Comparison of ENCODE assay signal across 28 cellular contexts in the genomic region with DNA sequence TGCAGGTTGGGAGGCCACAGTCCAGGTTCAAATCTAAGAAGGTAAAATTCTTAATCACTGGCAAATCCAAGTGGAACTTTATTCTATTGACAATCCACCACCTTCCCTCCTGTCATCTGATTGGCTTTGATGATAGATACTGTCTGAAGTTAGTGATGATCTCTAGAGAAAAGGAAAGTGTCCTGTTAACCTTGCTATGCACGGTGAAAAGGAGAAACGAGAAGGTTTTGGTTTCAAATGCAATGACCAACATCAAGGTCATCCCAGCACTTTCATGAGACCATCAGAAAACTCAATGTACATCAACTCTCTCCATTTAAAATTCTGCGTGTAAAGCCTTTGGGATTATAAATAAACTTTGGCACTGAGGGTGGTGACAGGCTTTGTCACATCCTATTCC.
A peak's percentile ranks its signal among the peaks of the same experiment; 100 is the strongest.
DNase-seq lines count a peak whose midpoint lies in the region; ATAC-seq and TF ChIP-seq lines count a peak whose summit lies in the region.
"Had no signal": no experiment of that assay in that cellular context is flagged by ENCODE, and none has a peak within 500 bp of the region (broad histone marks: within the 10 kb centered on the region; RNA-seq: fewer than 3 reads in every experiment).

No MANE protein-coding gene starts in this region.

- no peaks in the 10 kb centered on the region for H3K27me3 ChIP-seq in thyroid gland
- H3K27me3 ChIP-seq in breast epithelium, result no peaks in the 10 kb centered on the region
- H3K27me3 ChIP-seq: neural progenitor cell had no signal

- TF ChIP-seq POLR2A in thyroid gland (IDR thresholded peaks at IDR 0.05), result no peak
- TF ChIP-seq POLR2A in breast epithelium (IDR thresholded peaks at IDR 0.05), result no peak

- peak; percentile 62 for ATAC-seq in GM18867 (IDR thresholded peaks at IDR 0.05; ENCODE audit: unreplicated experiment)
- ATAC-seq in HG02678 (IDR thresholded peaks at IDR 0.05; ENCODE audit: unreplicated experiment), result peak; percentile 53
- ATAC-seq in HG03565 (IDR thresholded peaks at IDR 0.05; ENCODE audit: unreplicated experiment), result peak; percentile 62
- ATAC-seq: CD8-positive, alpha-beta T cell; left lobe of liver; PC-3; T-cell had no signal

- peaks cover 29 to 31% of the 10 kb centered on the region in 2 donors for H3K4me1 ChIP-seq in thyroid gland
- H3K4me1 ChIP-seq in breast epithelium, result no peaks in the 10 kb centered on the region
- H3K4me1 ChIP-seq: neural progenitor cell, parathyroid adenoma had no signal

- H3K27ac ChIP-seq in thyroid gland (peak overlapping the region; percentile 8 to 96 (median 32)), breast epithelium (peak overlapping the region in 1 of 2 donors; percentile 1)
- H3K27ac ChIP-seq: KMS-11, neural progenitor cell, parathyroid adenoma had no signal

- no peaks in the 10 kb centered on the region for H3K9me3 ChIP-seq in thyroid gland
- H3K9me3 ChIP-seq in breast epithelium, result no peaks in the 10 kb centered on the region

- intact Hi-C loops in thyroid gland (cut with DNase I), result no loop called here
- intact Hi-C loops in breast epithelium (cut with DNase I; ENCODE audit: low total_unique reads), result no loop called here

- H3K4me3 ChIP-seq in thyroid gland (replicated peaks in 1 of 3), result no peak overlapping the region
- H3K4me3 ChIP-seq in breast epithelium, result no peak overlapping the region
- H3K4me3 ChIP-seq: neural progenitor cell, smooth muscle cell had no signal

- TF ChIP-seq CTCF in thyroid gland (IDR thresholded peaks at IDR 0.05) (no peak), breast epithelium (IDR thresholded peaks at IDR 0.05) (no peak)

- H3K36me3 ChIP-seq in thyroid gland (peaks cover 0 to 16% of the 10 kb centered on the region in 2 donors), breast epithelium (no peaks in the 10 kb centered on the region)
- H3K36me3 ChIP-seq: neural progenitor cell had no signal

- DNase-seq in thyroid gland, result no peak
- no peak for DNase-seq in breast epithelium (ENCODE audit: low spot score in 2 of 2)
- DNase-seq in foreskin melanocyte, result no peak
- DNase-seq in NCI-H526 treated with DMSO at 0.1 percent for 48 hours (lab: John Stamatoyannopoulos, UW), result no peak
- DNase-seq: ACHN; activated CD4-positive, alpha-beta T cell treated with anti-CD3 and anti-CD28 coated beads, Interleukin-2, amount 10 ng/mL, durations not matched to agents 24 days and 14 days; activated CD8-positive, alpha-beta memory T cell treated with anti-CD3 and anti-CD28 coated beads for 24 hours; activated effector memory CD4-positive, alpha-beta T cell treated with anti-CD3 and anti-CD28 coated beads, Interleukin-2, amount 50 U/mL, for 16 hours; anterior cingulate cortex; CD8-positive, alpha-beta T cell; effector CD4-positive, alpha-beta T cell; HCEC 1CT; immature natural killer cell; MM.1S; NCI-H2029 treated with DMSO at 0.1 percent for 48 hours; NCI-H524; NK-92 treated with Interleukin-12 subunit alpha and Interleukin-12 subunit beta, amount 100 ng/mL, for 24 hours; PC-3; stimulated activated naive CD4-positive, alpha-beta T cell treated with Interleukin-2 at 50 U/mL for 16 hours; T-cell had no signal

- WGBS in thyroid gland, 2 donors, result 93 to 94% methylated on average over 3 of the region's 3 CpGs
